18 cellular contexts compared by ENCODE assay signal in the genomic region with DNA sequence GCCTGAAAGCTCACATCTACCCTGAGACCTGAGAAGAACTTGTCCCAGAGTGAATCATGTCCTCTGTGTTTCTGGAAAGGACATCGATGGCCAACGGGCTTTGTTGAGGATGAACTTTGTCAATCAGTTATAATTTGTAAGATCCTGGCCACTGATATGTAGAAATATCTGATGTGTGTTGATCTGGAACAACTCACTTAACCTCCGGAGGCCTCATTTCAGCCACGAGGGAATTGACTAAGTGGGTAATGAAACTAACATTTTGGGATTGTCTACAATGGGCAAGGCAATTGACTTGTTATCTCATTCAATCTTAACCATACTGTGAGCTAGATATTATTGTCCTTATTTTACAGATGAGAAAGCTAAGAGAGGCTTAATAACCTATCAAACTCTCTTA.
"Had no signal": no experiment of that assay in that cellular context is flagged by ENCODE, and none has a peak within 500 bp of the region (broad histone marks: within the 10 kb centered on the region; RNA-seq: fewer than 3 reads in every experiment).

No MANE protein-coding gene starts in this region.

- H3K36me3 ChIP-seq: heart left ventricle, prostate gland, right lobe of liver, suprapubic skin, thyroid gland had no signal

- H3K4me1 ChIP-seq: parathyroid adenoma, prostate gland, suprapubic skin, thyroid gland had no signal

- FAIRE-seq: urothelium cell line had no signal

- H3K9me3 ChIP-seq: heart left ventricle, prostate gland, right lobe of liver, suprapubic skin, thyroid gland had no signal

- H3K4me3 ChIP-seq: heart left ventricle, prostate gland, right lobe of liver, suprapubic skin, thyroid gland had no signal

- H3K27me3 ChIP-seq: foreskin keratinocyte, heart left ventricle, right lobe of liver, suprapubic skin, thyroid gland had no signal

- H3K9ac ChIP-seq: parathyroid adenoma had no signal

- H2AFZ ChIP-seq: parathyroid adenoma had no signal

- ATAC-seq: effector memory CD8-positive, alpha-beta T cell; heart left ventricle; stimulated activated effector memory CD8-positive, alpha-beta T cell treated with anti-CD3 and anti-CD28 coated beads, Interleukin-12 subunit alpha, Interleukin-12 subunit beta, amount 100 ng/mL, for 72 hours; stimulated activated naive CD8-positive, alpha-beta T cell treated with anti-CD3 and anti-CD28 coated beads, Interleukin-15, Interleukin-2, amounts not matched to agents 100 U/mL and 50 U/mL, for 24 hours had no signal

- H3K27ac ChIP-seq: foreskin keratinocyte, parathyroid adenoma, prostate gland, right lobe of liver, suprapubic skin, thyroid gland had no signal

- DNase-seq: effector memory CD8-positive, alpha-beta T cell; erythroblast; heart left ventricle; hippocampal formation; naive B cell; nephron progenitor cell; retina; right lobe of liver; stimulated activated CD4-positive, alpha-beta T cell treated with anti-CD3 and anti-CD28 coated beads, Interleukin-4, amount 100 ng/mL, for 1 hour; stimulated activated CD8-positive, alpha-beta memory T cell treated with anti-CD3 and anti-CD28 coated beads, Interleukin-4, amount 100 ng/mL, for 48 hours; stimulated activated naive CD8-positive, alpha-beta T cell treated with anti-CD3 and anti-CD28 coated beads, Interleukin-15, Interleukin-2, amounts not matched to agents 100 U/mL and 50 U/mL, for 24 hours; thyroid gland had no signal

- H3K79me2 ChIP-seq: parathyroid adenoma had no signal
